ENCODE assay signal across 8 cellular contexts in genomic region chr4:183504930-183505555, GRCh38. TPM values are rescaled to one million over a fixed set of nuclear protein-coding genes. Genes with fewer than 3 reads are reported as not detected.
DNase-seq lines count a peak whose midpoint lies in the region; ATAC-seq, FAIRE-seq and TF ChIP-seq lines count a peak whose summit lies in the region.

TSS of gene ING2 (plus strand) at chr4:183505058. CDS start at chr4:183505196, 138 bp downstream.

- ATAC-seq in GM18870 (IDR thresholded peaks at IDR 0.05; ENCODE audit: unreplicated experiment) (peak; percentile 28), HG03064 (IDR thresholded peaks at IDR 0.05; ENCODE audit: low read depth, unreplicated experiment) (peak; percentile 49), pancreas (peak; percentile 46 to 70 (median 63))
- ATAC-seq in activated T-cell treated with anti-CD3 and anti-CD28 coated beads, Interleukin-2, amount 50 U/mL, for 72 hours (replicated peaks in 1 of 2): peak; percentile 56 to 61

- H3K27me3 ChIP-seq in pancreas: no peaks in the 10 kb centered on the region

- no peak for FAIRE-seq in pancreas (lab: Jason Lieb, UNC)

- H3K9me3 ChIP-seq in pancreas: no peaks in the 10 kb centered on the region

- H3K27ac Mint-ChIP-seq in activated T-cell treated with anti-CD3 and anti-CD28 coated beads, Interleukin-2, amount 50 U/mL, for 72 hours: peak within 1 kb of the TSS; percentile 95

- no peak for TF ChIP-seq CTCF in pancreas (IDR thresholded peaks at IDR 0.05)

- peak within 1 kb of the TSS; percentile 98 to 99 for H3K4me3 Mint-ChIP-seq in activated T-cell treated with anti-CD3 and anti-CD28 coated beads, Interleukin-2, amount 50 U/mL, for 72 hours

- H3K27me3 Mint-ChIP-seq in activated T-cell treated with anti-CD3 and anti-CD28 coated beads, Interleukin-2, amount 50 U/mL, for 72 hours (ENCODE audit: low read depth): no peaks in the 10 kb centered on the region

- peaks cover 35% of the 10 kb centered on the region for H3K4me1 Mint-ChIP-seq in activated T-cell treated with anti-CD3 and anti-CD28 coated beads, Interleukin-2, amount 50 U/mL, for 72 hours (ENCODE audit: low read depth)

- H3K36me3 ChIP-seq in pancreas: no peaks in the 10 kb centered on the region

- H3K9me3 Mint-ChIP-seq in activated T-cell treated with anti-CD3 and anti-CD28 coated beads, Interleukin-2, amount 50 U/mL, for 72 hours: no peaks in the 10 kb centered on the region

- 0 to 1% methylated on average over 52 to 65 of the region's 65 CpGs for WGBS in pancreas, 2 donors

- intact Hi-C loops in pancreas (cut with DNase I): no loop called here

- H3K27ac ChIP-seq in pancreas: peak within 1 kb of the TSS; percentile 94 to 100 (median 97)

- H3K4me1 ChIP-seq in pancreas: peaks cover 10 to 38% (median 20%) of the 10 kb centered on the region in 3 donors

- DNase-seq in COLO829 (ENCODE audit: low spot score) (peak; percentile 57), NCI-H2227 (lab: John Stamatoyannopoulos, UW; ENCODE audit: unreplicated experiment) (peak; percentile 86), globus pallidus (ENCODE audit: low spot score) (peak; percentile 90), pancreas (peak in 2 of 6 donors; percentile 63 to 86), GDM1 (lab: John Stamatoyannopoulos, UW) (no peak)
- DNase-seq in activated T-cell treated with anti-CD3 and anti-CD28 coated beads, Interleukin-2, amount 50 U/mL, for 72 hours: no peak

- H3K36me3 Mint-ChIP-seq in activated T-cell treated with anti-CD3 and anti-CD28 coated beads, Interleukin-2, amount 50 U/mL, for 72 hours (ENCODE audit: insufficient read depth in 2 of 2): peaks cover 2 to 3% of the 10 kb centered on the region in 2 donors

- peak within 1 kb of the TSS; percentile 96 to 99 (median 98) for H3K4me3 ChIP-seq in pancreas

RNA-seq across cellular contexts. Expression of gene ING2, which starts in this region (rescaled TPM):
- 10 to 100 TPM; 19.4 to 21.4 TPM for total RNA-seq in activated T-cell treated with anti-CD3 and anti-CD28 coated beads, Interleukin-2, amount 50 U/mL, for 72 hours
- total RNA-seq in pancreas: 1 to 10 TPM; 3.1 to 8.4 (median 5.6) TPM
- polyA plus RNA-seq in pancreas: 10 to 100 TPM in 1 of 2 donors, 1 to 10 TPM in 1; 5.3 to 16.9 TPM

Comparison
In these comparisons a context has a peak if more than half of its experiments do, and no peak if none do; other contexts are left out.
1. DNase-seq: peak in COLO829 (single experiment), NCI-H2227 (single experiment) and globus pallidus (single experiment); none in activated T-cell treated with anti-CD3 and anti-CD28 coated beads, Interleukin-2, amount 50 U/mL, for 72 hours (0 of 2) and GDM1 (single experiment).
2. Peak in every context shown above with its lines, with median percentiles within 50 percentile points of each other: ATAC-seq.